ENCODE assay signal across 8 cellular contexts in the genomic region with DNA sequence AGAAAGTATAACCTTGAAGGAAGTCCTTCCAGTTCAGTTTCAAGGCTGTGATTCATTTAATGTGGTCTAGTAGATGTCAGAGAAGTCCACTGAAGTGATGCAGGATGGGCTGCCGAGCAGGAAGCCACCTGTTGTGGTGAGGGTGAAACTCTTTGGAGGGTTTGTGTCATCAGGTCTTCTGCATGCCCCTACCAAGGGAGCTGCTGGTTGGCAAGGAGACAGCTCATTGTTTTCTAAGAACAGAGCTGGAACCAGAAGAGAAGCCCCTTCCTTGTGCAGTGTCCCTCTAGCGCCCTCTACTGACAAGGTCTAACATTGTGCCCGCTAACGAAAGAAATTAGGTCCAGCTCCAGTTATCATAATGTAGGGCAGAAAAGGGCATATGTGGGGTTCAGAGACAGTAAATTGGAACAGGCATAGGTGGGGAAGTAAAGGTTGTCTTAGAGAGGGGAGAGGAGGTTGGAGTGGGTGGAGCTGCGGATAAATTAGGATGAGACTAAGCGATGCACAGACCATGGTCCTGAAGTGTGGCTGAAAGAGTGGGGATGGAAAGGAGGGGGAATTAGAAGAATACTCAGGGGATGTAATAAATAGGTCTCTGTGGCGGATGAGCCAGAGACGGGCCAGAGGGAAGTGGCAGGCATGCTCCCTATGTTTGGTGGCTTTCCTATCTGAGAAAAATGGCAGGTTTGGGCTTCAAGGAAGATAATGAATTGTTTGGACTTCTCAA.
DNase-seq lines count a peak whose midpoint lies in the region; ATAC-seq lines count a peak whose summit lies in the region.

No MANE protein-coding gene starts in this region.

- no peaks in the 10 kb centered on the region for H3K36me3 Mint-ChIP-seq in activated naive CD8-positive, alpha-beta T cell treated with anti-CD3 and anti-CD28 coated beads, Interleukin-2, amount 50 U/mL, for 24 hours (ENCODE audit: low read depth)

- H3K27ac Mint-ChIP-seq in activated naive CD8-positive, alpha-beta T cell treated with anti-CD3 and anti-CD28 coated beads, Interleukin-2, amount 50 U/mL, for 24 hours = no peak overlapping the region

- peaks cover 9% of the 10 kb centered on the region for H3K4me1 Mint-ChIP-seq in activated naive CD8-positive, alpha-beta T cell treated with anti-CD3 and anti-CD28 coated beads, Interleukin-2, amount 50 U/mL, for 24 hours

- DNase-seq in DMS 273 (lab: John Stamatoyannopoulos, UW; ENCODE audit: unreplicated experiment) = peak; percentile 77
- no peak for DNase-seq in DMS 273 treated with DMSO at 0.1 percent for 48 hours (lab: John Stamatoyannopoulos, UW)
- peak; percentile 62 for DNase-seq in NCI-H510A treated with DMSO at 0.1 percent for 48 hours (lab: John Stamatoyannopoulos, UW)
- peak; percentile 24 for DNase-seq in activated naive CD8-positive, alpha-beta T cell treated with anti-CD3 and anti-CD28 coated beads, Interleukin-2, amount 50 U/mL, for 24 hours
- peak; percentile 35 for DNase-seq in iPS DF 19.7 (ENCODE audit: low read depth, low spot score)
- peak; percentile 23 to 40 for DNase-seq in stimulated activated CD8-positive, alpha-beta memory T cell treated with anti-CD3 and anti-CD28 coated beads, Interleukin-15, amount 100 ng/mL, for 48 hours (ENCODE audit: low read depth in 2 of 2)

- no peak overlapping the region for H3K4me3 Mint-ChIP-seq in activated naive CD8-positive, alpha-beta T cell treated with anti-CD3 and anti-CD28 coated beads, Interleukin-2, amount 50 U/mL, for 24 hours

- H3K27me3 Mint-ChIP-seq in activated naive CD8-positive, alpha-beta T cell treated with anti-CD3 and anti-CD28 coated beads, Interleukin-2, amount 50 U/mL, for 24 hours = peaks cover 8% of the 10 kb centered on the region

- H3K9me3 Mint-ChIP-seq in activated naive CD8-positive, alpha-beta T cell treated with anti-CD3 and anti-CD28 coated beads, Interleukin-2, amount 50 U/mL, for 24 hours = no peaks in the 10 kb centered on the region

- ATAC-seq in GM19463 (IDR thresholded peaks at IDR 0.05; ENCODE audit: unreplicated experiment) = peak; percentile 98
- peak; percentile 81 for ATAC-seq in HG03439 (IDR thresholded peaks at IDR 0.05; ENCODE audit: unreplicated experiment)
- ATAC-seq in activated naive CD8-positive, alpha-beta T cell treated with anti-CD3 and anti-CD28 coated beads, Interleukin-2, amount 50 U/mL, for 24 hours = peak; percentile 93
